1 cellular context compared by ENCODE assay signal in genomic region chr19:17865364-17866311, GRCh38.
TF ChIP-seq lines count a peak whose summit lies in the region.

No MANE protein-coding gene starts in this region.

TF ChIP-seq in GM12878, 131 proteins besides CTCF, POLR2A, EP300 and RAD21:
- TF ChIP-seq, protein P1, sequence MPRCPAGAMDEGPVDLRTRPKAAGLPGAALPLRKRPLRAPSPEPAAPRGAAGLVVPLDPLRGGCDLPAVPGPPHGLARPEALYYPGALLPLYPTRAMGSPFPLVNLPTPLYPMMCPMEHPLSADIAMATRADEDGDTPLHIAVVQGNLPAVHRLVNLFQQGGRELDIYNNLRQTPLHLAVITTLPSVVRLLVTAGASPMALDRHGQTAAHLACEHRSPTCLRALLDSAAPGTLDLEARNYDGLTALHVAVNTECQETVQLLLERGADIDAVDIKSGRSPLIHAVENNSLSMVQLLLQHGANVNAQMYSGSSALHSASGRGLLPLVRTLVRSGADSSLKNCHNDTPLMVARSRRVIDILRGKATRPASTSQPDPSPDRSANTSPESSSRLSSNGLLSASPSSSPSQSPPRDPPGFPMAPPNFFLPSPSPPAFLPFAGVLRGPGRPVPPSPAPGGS (IDR thresholded peaks at IDR 0.05; ENCODE audit: borderline replicate concordance, insufficient read depth, low read depth, low read length, poor library complexity, severe bottlenecking): peak; percentile 42
- TF ChIP-seq ETV6 (conservative IDR thresholded peaks at IDR 0.05 in 1 of 2, IDR thresholded peaks at IDR 0.05 in 1 of 2; ENCODE audit: borderline replicate concordance in 1 of 2, low read depth in 1 of 2) (no peak), FOXM1 (IDR thresholded peaks at IDR 0.05; ENCODE audit: low read depth, low read length) (0 out of 2 replicates have a peak, but pooled peaks have one; percentile 17), ZNF217 (IDR thresholded peaks at IDR 0.05) (no peak), JUNB (IDR thresholded peaks at IDR 0.05) (no peak), POLR2AphosphoS5 (IDR thresholded peaks at IDR 0.05; ENCODE audit: low read length) (peak; percentile 72), ZBED1 (IDR thresholded peaks at IDR 0.05; ENCODE audit: borderline replicate concordance) (peak; percentile 50; the same call in 1 of the 2 replicates), CREB1 (IDR thresholded peaks at IDR 0.05; ENCODE audit: low read depth) (peak; percentile 3; the same call in 1 of the 2 replicates), EGR1 (IDR thresholded peaks at IDR 0.05; ENCODE audit: borderline replicate concordance in 1 of 2, low read depth in 2 of 2, low read length in 2 of 2) (no peak; a peak in 1 of 3 replicates), PAX8 (IDR thresholded peaks at IDR 0.05) (no peak), NBN (IDR thresholded peaks at IDR 0.05) (no peak), MTA3 (IDR thresholded peaks at IDR 0.05; ENCODE audit: borderline replicate concordance, low read length) (peak; percentile 55; the same call in 1 of the 2 replicates), POLR2AphosphoS2 (IDR thresholded peaks at IDR 0.05; ENCODE audit: low read depth, low read length) (peak; percentile 36; the same call in 1 of the 2 replicates), SIN3A (IDR thresholded peaks at IDR 0.05; ENCODE audit: low read depth, low read length) (no peak), MXI1 (IDR thresholded peaks at IDR 0.05; ENCODE audit: low read depth, low read length) (no peak), ZNF384 (IDR thresholded peaks at IDR 0.05; ENCODE audit: borderline replicate concordance, low read depth, low read length) (no peak), CBX3 (IDR thresholded peaks at IDR 0.05; ENCODE audit: borderline replicate concordance, low read depth) (no peak), ASH2L (IDR thresholded peaks at IDR 0.05; ENCODE audit: borderline replicate concordance, low read depth) (no peak), MEF2A (IDR thresholded peaks at IDR 0.05; ENCODE audit: insufficient read depth, low read depth, low read length) (no peak), MTA2 (IDR thresholded peaks at IDR 0.05; ENCODE audit: low read depth) (no peak), RELA (IDR thresholded peaks at IDR 0.05; ENCODE audit: borderline replicate concordance, partially characterized antibody) (no peak), ZZZ3 (IDR thresholded peaks at IDR 0.05; ENCODE audit: control insufficient read depth, insufficient read length, low read depth) (no peak), POU2F2 (IDR thresholded peaks at IDR 0.05; ENCODE audit: borderline replicate concordance, low read depth, low read length) (no peak), MEF2B (IDR thresholded peaks at IDR 0.05; ENCODE audit: partially characterized antibody, poor library complexity, severe bottlenecking) (no peak), SMAD1 (IDR thresholded peaks at IDR 0.05; ENCODE audit: low read depth, partially characterized antibody) (no peak), PML (IDR thresholded peaks at IDR 0.05; ENCODE audit: low read length) (peak; percentile 74; the same call in 1 of the 2 replicates), TCF3 (IDR thresholded peaks at IDR 0.05; ENCODE audit: borderline replicate concordance, insufficient read depth, low read depth, low read length) (no peak), IRF5 (IDR thresholded peaks at IDR 0.05; ENCODE audit: borderline replicate concordance) (no peak)
